9 cellular contexts compared by ENCODE assay signal in genomic region chr14:91417983-91418386, GRCh38. TPM values are rescaled to one million over a fixed set of nuclear protein-coding genes. Genes with fewer than 3 reads are reported as not detected.
DNase-seq lines count a peak whose midpoint lies in the region; ATAC-seq, FAIRE-seq and TF ChIP-seq lines count a peak whose summit lies in the region.
"Had no signal": no experiment of that assay in that cellular context is flagged by ENCODE, and none has a peak within 500 bp of the region (broad histone marks: within the 10 kb centered on the region; RNA-seq: fewer than 3 reads in every experiment).

No MANE protein-coding gene starts in this region.

- H3K36me3 Mint-ChIP-seq in IgD-negative memory B cell, result peaks cover 3% of the 10 kb centered on the region
- H3K36me3 Mint-ChIP-seq in T-helper 17 cell (ENCODE audit: low read depth), result peaks cover 9% of the 10 kb centered on the region

- H3K9me3 ChIP-seq in T-helper 17 cell (ENCODE audit: control insufficient read depth, low read length, poor library complexity, severe bottlenecking) (no peaks in the 10 kb centered on the region), stomach (no peaks in the 10 kb centered on the region)

- peak overlapping the region; percentile 32 to 93 (median 83) for H3K27ac ChIP-seq in stomach

- ATAC-seq in GM21717 (IDR thresholded peaks at IDR 0.05; ENCODE audit: unreplicated experiment) (peak; percentile 25), T-helper 17 cell (peak; percentile 51)

- peaks cover 9 to 59% (median 50%) of the 10 kb centered on the region in 4 donors for H3K4me1 ChIP-seq in stomach

- peaks cover 0 to 1% (median 0%) of the 10 kb centered on the region in 3 donors for H3K9me3 Mint-ChIP-seq in IgD-negative memory B cell

- peaks cover 18 to 33% (median 30%) of the 10 kb centered on the region in 3 donors for H3K4me1 Mint-ChIP-seq in IgD-negative memory B cell
- peaks cover 35% of the 10 kb centered on the region for H3K4me1 Mint-ChIP-seq in T-helper 17 cell

- no peaks in the 10 kb centered on the region for H3K27me3 Mint-ChIP-seq in IgD-negative memory B cell
- no peaks in the 10 kb centered on the region for H3K27me3 Mint-ChIP-seq in T-helper 17 cell

- H3K4me3 Mint-ChIP-seq in IgD-negative memory B cell, result peak overlapping the region; percentile 78 to 95 (median 86)
- H3K4me3 Mint-ChIP-seq in T-helper 17 cell, result peak overlapping the region; percentile 90

- no peak for DNase-seq in GM12892 (ENCODE audit: insufficient read length)
- DNase-seq in T-helper 17 cell, result peak; percentile 62 to 69 (median 67)
- DNase-seq in cerebellum (ENCODE audit: low spot score), result peak; percentile 33
- DNase-seq in lung microvascular endothelial cell (ENCODE audit: low read depth in 2 of 2), result peak; percentile 47 to 73
- peak; percentile 61 for DNase-seq in stomach
- no peak for DNase-seq in GM20000 (ENCODE audit: low spot score)

- peak; percentile 24 for FAIRE-seq in GM12892 (lab: Jason Lieb, UNC)
- FAIRE-seq: colon had no signal

- peak overlapping the region; percentile 60 to 85 (median 75) for H3K4me3 ChIP-seq in stomach

- intact Hi-C loops in stomach (cut with DNase I; ENCODE audit: low total_unique reads), result loop anchor here (10.0 kb wide), 1 partner anchor 63 kb away; no protein-coding TSS in a partner anchor

- H3K27me3 ChIP-seq in stomach, result peaks cover 0 to 14% (median 0%) of the 10 kb centered on the region in 3 donors

- TF ChIP-seq POLR2A in GM12892 (IDR thresholded peaks at IDR 0.05; ENCODE audit: low read depth, low read length) (peak; percentile 20), stomach (IDR thresholded peaks at IDR 0.05) (no peak)

- TF ChIP-seq CTCF in stomach (IDR thresholded peaks at IDR 0.05), result no peak
- TF ChIP-seq CTCF in GM20000 (IDR thresholded peaks at IDR 0.05; ENCODE audit: extremely low read depth, missing control alignments), result no peak

- H3K36me3 ChIP-seq in stomach, result no peaks in the 10 kb centered on the region

- 0 to 10% (median 1%) methylated on average over 2 to 53 of the region's 53 CpGs for WGBS in stomach, 5 donors

- H3K27ac Mint-ChIP-seq in IgD-negative memory B cell (peak overlapping the region; percentile 90 to 96 (median 92)), T-helper 17 cell (peak overlapping the region; percentile 96)

- TF ChIP-seq EP300 in stomach (IDR thresholded peaks at IDR 0.05), result no peak

RNA-seq across cellular contexts. Expression of gene CCDC88C, which starts 0.4 kb away (rescaled TPM):
- 37.7 TPM for polyA plus RNA-seq in GM12892 (2012; ENCODE audit: missing spikeins)
- polyA plus RNA-seq in IgD-negative memory B cell (30.5 TPM), stomach (10 to 100 TPM; 10.5 to 13.0 (median 12.4) TPM)
- total RNA-seq in T-helper 17 cell (100 to 1,000 TPM; 333 to 339 TPM), cerebellum (39.0 TPM), lung microvascular endothelial cell (12.0 and 13.7 TPM in 2 replicates), stomach (10 to 100 TPM; 19.3 to 66.9 (median 41.5) TPM)

Comparison
In these comparisons a context has a peak if more than half of its experiments do, and no peak if none do; other contexts are left out.
1. DNase-seq: peak in T-helper 17 cell (3 of 3), cerebellum (single experiment), lung microvascular endothelial cell (2 of 2) and stomach (single experiment); none in GM12892 (single experiment) and GM20000 (single experiment).